ENCODE assay signal across 8 cellular contexts in the genomic region with DNA sequence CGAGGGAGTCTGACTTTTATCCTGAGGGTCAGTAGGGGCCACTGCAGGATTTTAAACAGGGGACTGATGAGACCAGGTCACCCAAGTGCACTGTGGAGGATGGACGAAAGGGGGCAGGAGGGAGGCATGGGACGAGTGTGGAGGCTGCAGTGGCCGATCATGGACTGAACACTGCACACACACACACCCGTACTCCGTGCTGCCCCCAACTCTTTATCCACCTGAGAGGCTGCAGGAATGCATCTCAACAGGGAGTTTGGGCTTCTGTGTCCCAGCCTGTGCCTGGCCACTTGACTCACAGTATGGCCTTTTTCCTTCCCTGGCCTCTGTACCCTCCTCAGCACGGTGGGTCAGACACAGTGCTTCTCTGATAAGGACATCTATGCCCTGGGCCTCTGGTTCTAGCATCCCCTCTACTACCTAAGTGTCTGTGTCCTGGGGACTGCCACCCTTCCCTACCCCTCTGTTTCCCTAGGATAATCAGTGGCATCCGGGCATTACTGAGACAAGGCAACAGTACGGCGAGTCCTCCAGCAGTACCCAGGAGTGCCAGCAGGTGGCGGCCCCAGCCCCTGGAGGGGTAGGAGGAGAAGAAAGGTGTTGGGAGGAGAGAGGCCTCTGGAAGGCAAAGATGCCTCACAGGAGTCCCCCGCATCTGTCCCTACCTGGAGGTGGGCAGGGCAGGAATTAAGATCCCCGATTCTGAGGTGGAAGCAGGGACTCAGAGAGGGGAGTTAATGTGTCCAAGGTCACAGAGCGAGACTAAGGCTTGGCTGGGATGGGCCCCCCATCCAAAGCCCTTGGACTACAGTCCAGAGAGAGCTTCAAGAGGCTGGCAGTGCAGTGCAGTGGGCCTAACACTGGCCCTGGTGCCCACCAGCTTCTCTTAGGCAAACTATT. TPM values are rescaled to one million over a fixed set of nuclear protein-coding genes. Genes with fewer than 3 reads are reported as not detected.
DNase-seq lines count a peak whose midpoint lies in the region; ATAC-seq and TF ChIP-seq lines count a peak whose summit lies in the region.

No MANE protein-coding gene starts in this region.

- peak; percentile 95 for TF ChIP-seq CTCF in HL-60 (IDR thresholded peaks at IDR 0.05; ENCODE audit: insufficient read depth, low read length)
- peak; percentile 79 for TF ChIP-seq CTCF in neural cell (IDR thresholded peaks at IDR 0.05; ENCODE audit: poor library complexity, severe bottlenecking)

- peak overlapping the region in 10 of 11 experiments; percentile 35 to 94 (median 86); a peak in 18 of 22 replicates for H3K27ac ChIP-seq in BLaER1 treated with 17β-estradiol and CSF1 and Interleukin-3, amounts not matched to agents 10 nM and 100 nM
- H3K27ac ChIP-seq in HL-60 (replicated peaks), result no peak overlapping the region
- H3K27ac ChIP-seq in neural cell (ENCODE audit: low read length), result no peak overlapping the region

- peaks cover 78 to 99% (median 96%) of the 10 kb centered on the region in 10 experiments for H3K4me1 ChIP-seq in BLaER1 treated with 17β-estradiol and CSF1 and Interleukin-3, amounts not matched to agents 10 nM and 100 nM

- H3K27ac Mint-ChIP-seq in activated T-cell treated with anti-CD3 and anti-CD28 coated beads, Interleukin-2, amount 50 U/mL, for 24 hours, result no peak overlapping the region
- no peak overlapping the region for H3K27ac Mint-ChIP-seq in stimulated activated naive CD8-positive, alpha-beta T cell treated with anti-CD3 and anti-CD28 coated beads, Interleukin-15, amount 100 ng/mL, for 72 hours

- peak overlapping the region; percentile 60 to 100 (median 97) for H3K4me2 ChIP-seq in BLaER1 treated with 17β-estradiol and CSF1 and Interleukin-3, amounts not matched to agents 10 nM and 100 nM
- no peak overlapping the region for H3K4me2 ChIP-seq in neural cell (ENCODE audit: low read length)

- peaks cover 33% of the 10 kb centered on the region for H3K27me3 Mint-ChIP-seq in activated T-cell treated with anti-CD3 and anti-CD28 coated beads, Interleukin-2, amount 50 U/mL, for 24 hours
- H3K27me3 Mint-ChIP-seq in stimulated activated naive CD8-positive, alpha-beta T cell treated with anti-CD3 and anti-CD28 coated beads, Interleukin-15, amount 100 ng/mL, for 72 hours, result peaks cover 38% of the 10 kb centered on the region

- no peak for TF ChIP-seq EP300 in neural cell (conservative IDR thresholded peaks at IDR 0.05; ENCODE audit: poor library complexity, severe bottlenecking)

- no peaks in the 10 kb centered on the region for H4K20me1 ChIP-seq in BLaER1 treated with 17β-estradiol and CSF1 and Interleukin-3, amounts not matched to agents 10 nM and 100 nM
- no peaks in the 10 kb centered on the region for H4K20me1 ChIP-seq in neural cell (ENCODE audit: insufficient read depth)

- TF ChIP-seq RAD21 in neural cell (conservative IDR thresholded peaks at IDR 0.05), result peak; percentile 75

- H3K4me3 Mint-ChIP-seq in activated T-cell treated with anti-CD3 and anti-CD28 coated beads, Interleukin-2, amount 50 U/mL, for 24 hours, result no peak overlapping the region
- H3K4me3 Mint-ChIP-seq in stimulated activated naive CD8-positive, alpha-beta T cell treated with anti-CD3 and anti-CD28 coated beads, Interleukin-15, amount 100 ng/mL, for 72 hours, result no peak overlapping the region

- no peaks in the 10 kb centered on the region for H3K9me3 ChIP-seq in BLaER1 treated with 17β-estradiol and CSF1 and Interleukin-3, amounts not matched to agents 10 nM and 100 nM (replicated peaks in 1 of 11)
- no peaks in the 10 kb centered on the region for H3K9me3 ChIP-seq in neural cell (ENCODE audit: low read length)

- DNase-seq in HL-60 (ENCODE audit: low read depth in 1 of 2, low spot score in 1 of 2) (peak in 1 of 2 experiments; percentile 75), OCI-M1 (lab: John Stamatoyannopoulos, UW) (peak; percentile 87), fibroblast of gingiva (ENCODE audit: low read depth) (peak; percentile 49)
- peak; percentile 87 for DNase-seq in activated T-cell treated with anti-CD3 and anti-CD28 coated beads, Interleukin-2, amount 50 U/mL, for 24 hours
- DNase-seq in stimulated activated naive CD8-positive, alpha-beta T cell treated with anti-CD3 and anti-CD28 coated beads, Interleukin-15, amount 100 ng/mL, for 72 hours, result peak; percentile 71 to 75

- H3K36me3 ChIP-seq in BLaER1 treated with 17β-estradiol and CSF1 and Interleukin-3, amounts not matched to agents 10 nM and 100 nM, result no peaks in the 10 kb centered on the region
- H3K36me3 ChIP-seq in neural cell (ENCODE audit: insufficient read depth, low read length), result no peaks in the 10 kb centered on the region

- H3K79me2 ChIP-seq in neural cell (replicated peaks; ENCODE audit: insufficient read depth, low read length), result no peaks in the 10 kb centered on the region

- H3K36me3 Mint-ChIP-seq in activated T-cell treated with anti-CD3 and anti-CD28 coated beads, Interleukin-2, amount 50 U/mL, for 24 hours (ENCODE audit: low read depth), result no peaks in the 10 kb centered on the region

- H3K9ac ChIP-seq in BLaER1 treated with 17β-estradiol and CSF1 and Interleukin-3, amounts not matched to agents 10 nM and 100 nM, result peak overlapping the region in 10 of 11 experiments; percentile 14 to 84 (median 74); a peak in 16 of 22 replicates
- H3K9ac ChIP-seq in neural cell (ENCODE audit: low read length), result no peak overlapping the region

- no peaks in the 10 kb centered on the region for H3F3A ChIP-seq in neural cell (ENCODE audit: insufficient read depth, low read length, poor library complexity, severe bottlenecking)

- H2AFZ ChIP-seq in neural cell (ENCODE audit: low read depth, low read length), result no peak overlapping the region

- peak; percentile 67 for ATAC-seq in GM19397 (IDR thresholded peaks at IDR 0.05; ENCODE audit: unreplicated experiment)
- ATAC-seq in stimulated activated naive CD8-positive, alpha-beta T cell treated with anti-CD3 and anti-CD28 coated beads, Interleukin-15, amount 100 ng/mL, for 72 hours, result peak; percentile 73

- H3K4me1 Mint-ChIP-seq in activated T-cell treated with anti-CD3 and anti-CD28 coated beads, Interleukin-2, amount 50 U/mL, for 24 hours (ENCODE audit: low read depth), result no peaks in the 10 kb centered on the region
- H3K4me1 Mint-ChIP-seq in stimulated activated naive CD8-positive, alpha-beta T cell treated with anti-CD3 and anti-CD28 coated beads, Interleukin-15, amount 100 ng/mL, for 72 hours, result peaks cover under 1% of the 10 kb centered on the region

- no peak overlapping the region for H3K4me3 ChIP-seq in BLaER1 treated with 17β-estradiol and CSF1 and Interleukin-3, amounts not matched to agents 10 nM and 100 nM
- H3K4me3 ChIP-seq in HL-60 (replicated peaks; ENCODE audit: insufficient read depth, low read length), result no peak overlapping the region
- no peak overlapping the region for H3K4me3 ChIP-seq in neural cell (ENCODE audit: low read length)

- no peaks in the 10 kb centered on the region for H3K9me2 ChIP-seq in neural cell (ENCODE audit: insufficient read depth, low read length)

- H3K27me3 ChIP-seq in BLaER1 treated with 17β-estradiol and CSF1 and Interleukin-3, amounts not matched to agents 10 nM and 100 nM, result no peaks in the 10 kb centered on the region
- H3K27me3 ChIP-seq in HL-60 (ENCODE audit: insufficient read depth, poor library complexity, severe bottlenecking) (peaks cover 2% of the 10 kb centered on the region), neural cell (ENCODE audit: insufficient read depth, low read depth, low read length) (peaks cover 14% of the 10 kb centered on the region)

- H3K9me3 Mint-ChIP-seq in activated T-cell treated with anti-CD3 and anti-CD28 coated beads, Interleukin-2, amount 50 U/mL, for 24 hours, result no peaks in the 10 kb centered on the region
- no peaks in the 10 kb centered on the region for H3K9me3 Mint-ChIP-seq in stimulated activated naive CD8-positive, alpha-beta T cell treated with anti-CD3 and anti-CD28 coated beads, Interleukin-15, amount 100 ng/mL, for 72 hours

TF ChIP-seq in neural cell, 6 proteins besides CTCF, POLR2A, EP300 and RAD21:
- peak; percentile 86 for TF ChIP-seq SMC3 (conservative IDR thresholded peaks at IDR 0.05; ENCODE audit: poor library complexity)
- no peak for TF ChIP-seq POLR2AphosphoS5 (IDR thresholded peaks at IDR 0.05)

RNA-seq across cellular contexts. Expression of gene CDX1, which starts 5.1 kb away (rescaled TPM):
- not detected in 2 replicates for polyA plus RNA-seq in neural cell
- polyA minus RNA-seq in neural cell, result not detected in 2 replicates

RNA-seq across cellular contexts. Expression of gene PDGFRB, which starts 5.8 kb away (rescaled TPM):
- polyA plus RNA-seq in neural cell, result not detected in 2 replicates
- 0.24 and 0.81 TPM in 2 replicates for polyA minus RNA-seq in neural cell

RNA-seq across cellular contexts. Expression of gene SLC6A7, which starts 28.4 kb away (rescaled TPM):
- 1.5 and 4.6 TPM in 2 replicates for polyA plus RNA-seq in neural cell
- 0.69 and 1.2 TPM in 2 replicates for polyA minus RNA-seq in neural cell

Comparison
In these comparisons a context has a peak if more than half of its experiments do, and no peak if none do; other contexts are left out.
1. H3K27ac ChIP-seq: peak in BLaER1 treated with 17β-estradiol and CSF1 and Interleukin-3, amounts not matched to agents 10 nM and 100 nM (10 of 11); none in HL-60 (single experiment) and neural cell (single experiment).